Comparison of ENCODE assay signal across 10 cellular contexts in the genomic region with DNA sequence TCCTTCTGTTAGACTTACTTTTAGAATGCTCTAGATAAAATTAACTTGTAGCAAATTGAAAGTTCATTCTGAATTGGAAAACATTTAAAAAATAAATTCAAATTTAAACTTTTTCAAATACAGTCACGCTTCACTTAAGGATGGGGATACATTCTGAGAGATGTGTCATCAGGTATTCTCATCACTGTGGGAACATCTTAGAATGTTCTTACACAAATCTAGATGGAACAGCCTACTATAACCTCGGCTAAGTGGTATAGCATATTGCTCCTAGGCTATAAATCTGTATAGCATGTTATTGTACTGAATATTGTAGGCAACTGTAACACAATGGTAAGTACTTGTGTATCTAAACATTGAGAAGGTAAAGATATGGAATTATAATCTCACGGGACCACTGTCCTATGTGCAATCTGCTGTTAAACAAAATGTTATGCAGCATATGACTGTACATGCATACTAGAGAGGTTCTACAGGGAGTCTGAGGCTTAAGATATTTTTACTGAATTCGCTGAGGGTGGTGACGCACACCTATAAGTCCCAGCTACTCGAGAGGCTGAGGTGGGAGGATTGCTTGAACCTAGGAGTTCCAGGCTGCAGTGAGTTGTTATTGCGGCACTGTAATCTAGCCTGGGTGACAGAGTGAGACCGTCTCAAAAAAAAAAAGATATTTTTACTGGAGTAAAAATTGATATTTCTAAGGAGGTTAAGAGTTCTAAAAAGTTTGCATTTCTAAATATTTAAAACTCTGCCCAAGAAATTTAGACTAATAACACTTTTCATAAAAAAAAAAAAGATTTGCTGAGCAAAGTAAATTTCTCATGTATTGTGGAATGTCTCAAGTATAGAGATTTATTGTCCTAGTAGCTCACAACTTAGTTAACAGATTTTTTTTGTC.
DNase-seq lines count a peak whose midpoint lies in the region; ATAC-seq, FAIRE-seq and TF ChIP-seq lines count a peak whose summit lies in the region.
"Had no signal": no experiment of that assay in that cellular context is flagged by ENCODE, and none has a peak within 500 bp of the region (broad histone marks: within the 10 kb centered on the region; RNA-seq: fewer than 3 reads in every experiment).

No MANE protein-coding gene starts in this region.

- DNase-seq in A549 (ENCODE audit: low read depth in 1 of 2, low spot score in 1 of 2) = no peak
- no peak for DNase-seq in dorsolateral prefrontal cortex
- no peak for DNase-seq in osteocyte (ENCODE audit: extremely low spot score, unreplicated experiment)
- DNase-seq in middle frontal gyrus (ENCODE audit: extremely low spot score, low spot score) = no peak
- no peak for DNase-seq in NOMO-1 treated with DMSO at 0.1 percent for 48 hours (lab: John Stamatoyannopoulos, UW; ENCODE audit: unreplicated experiment)
- DNase-seq in G401 (ENCODE audit: low spot score) = no peak
- DNase-seq: stimulated activated CD4-positive, alpha-beta T cell treated with anti-CD3 and anti-CD28 coated beads, Interleukin-4, amount 100 ng/mL, for 24 hours had no signal

- intact Hi-C loops in dorsolateral prefrontal cortex (cut with DNase I) = loop anchor here in 1 of 2 donors (5.0 kb wide), 1 partner anchor 87 kb away; a partner anchor contains a TSS

- H3K79me2 ChIP-seq in OCI-LY1 (ENCODE audit: insufficient read depth, low read length) = no peaks in the 10 kb centered on the region

- H3K4me3 ChIP-seq in A549 (no peak overlapping the region), OCI-LY1 (ENCODE audit: low read depth, low read length, poor library complexity, severe bottlenecking) (no peak overlapping the region), dorsolateral prefrontal cortex (peak overlapping the region in 8 of 59 donors; percentile 28 to 56 (median 42))

- H3K4me3 Mint-ChIP-seq in osteocyte (ENCODE audit: unreplicated experiment) = peak overlapping the region; percentile 46

- H3K9ac ChIP-seq in OCI-LY1 (ENCODE audit: low read length) = no peak overlapping the region

- no peak for FAIRE-seq in A549 (lab: Jason Lieb, UNC)
- FAIRE-seq: D721Med had no signal

- TF ChIP-seq CTCF in A549 (IDR thresholded peaks at IDR 0.05) (no peak), OCI-LY1 (IDR thresholded peaks at IDR 0.05; ENCODE audit: low read length) (no peak), dorsolateral prefrontal cortex (IDR thresholded peaks at IDR 0.05 in 54 of 56, conservative IDR thresholded peaks at IDR 0.05 in 2 of 56; ENCODE audit: low read depth in 1 of 56, partially characterized antibody in 56 of 56) (no peak), osteocyte (IDR thresholded peaks at IDR 0.05) (no peak)

- H3K9me3 ChIP-seq in A549 = no peaks in the 10 kb centered on the region
- H3K9me3 ChIP-seq in OCI-LY1 (ENCODE audit: low read length) = no peaks in the 10 kb centered on the region

- H3K27me3 Mint-ChIP-seq in osteocyte (ENCODE audit: unreplicated experiment) = no peaks in the 10 kb centered on the region

- TF ChIP-seq RAD21 in A549 (conservative IDR thresholded peaks at IDR 0.05 in 1 of 2, IDR thresholded peaks at IDR 0.05 in 1 of 2) = no peak

- no peaks in the 10 kb centered on the region for H3K9me2 ChIP-seq in OCI-LY1 (ENCODE audit: low read depth, low read length)

- no peaks in the 10 kb centered on the region for H3K9me3 Mint-ChIP-seq in osteocyte (ENCODE audit: unreplicated experiment)

- no peaks in the 10 kb centered on the region for H4K20me1 ChIP-seq in OCI-LY1 (ENCODE audit: insufficient read depth, low read length)

- CTCF ChIA-PET in A549 (lab: Yijun Ruan, JAX) = interaction anchor here (0.9 to 1.7 kb wide), 5 partner anchors 16 to 138 kb away, joined by 3 to 6 read pairs (median 4); no protein-coding TSS in a partner anchor

- ATAC-seq in A549 = no peak
- ATAC-seq in GM19452 (IDR thresholded peaks at IDR 0.05; ENCODE audit: unreplicated experiment) = no peak

- H3K4me1 ChIP-seq in A549 (peaks cover 51% of the 10 kb centered on the region), OCI-LY1 (ENCODE audit: insufficient read depth, low read length, severe bottlenecking) (peaks cover 30% of the 10 kb centered on the region)

- H3K27ac ChIP-seq in A549 = peak overlapping the region; percentile 36 to 77; a peak in 2 of 6 replicates
- H3K27ac ChIP-seq in OCI-LY1 (ENCODE audit: low read depth, low read length, poor library complexity, severe bottlenecking) = peak overlapping the region; percentile 86
- peak overlapping the region; percentile 71 to 100 (median 98) for H3K27ac ChIP-seq in dorsolateral prefrontal cortex

- H3K4me2 ChIP-seq in A549 (peak overlapping the region; percentile 90; the same call in 2 of the 3 replicates), OCI-LY1 (ENCODE audit: low read length) (no peak overlapping the region)

- H3K27me3 ChIP-seq in OCI-LY1 (ENCODE audit: insufficient read depth, low read length) (no peaks in the 10 kb centered on the region), dorsolateral prefrontal cortex (no peaks in the 10 kb centered on the region)

- H3K36me3 Mint-ChIP-seq in osteocyte (ENCODE audit: unreplicated experiment) = peaks cover 17% of the 10 kb centered on the region

- in situ Hi-C loops in G401 (cut with HindIII; ENCODE audit: low sequenced_read_pairs) = no loop called here

- TF ChIP-seq EP300 in A549 (IDR thresholded peaks at IDR 0.05) = no peak

- H3K4me1 Mint-ChIP-seq in osteocyte (ENCODE audit: unreplicated experiment) = peaks cover 76% of the 10 kb centered on the region

- H3K36me3 ChIP-seq in OCI-LY1 (ENCODE audit: insufficient read depth, low read length) = peaks cover 50% of the 10 kb centered on the region

- WGBS in A549 (ENCODE audit: missing lambda C conversion rate) = 82% methylated on average over 8 of the region's 8 CpGs

- no peak overlapping the region for H2AFZ ChIP-seq in OCI-LY1 (ENCODE audit: low read length)

- POLR2A ChIA-PET in A549 (lab: Yijun Ruan, JAX) = no interaction called here

- TF ChIP-seq POLR2A in A549 (IDR thresholded peaks at IDR 0.05; ENCODE audit: low read length) = no peak

- H3K27ac Mint-ChIP-seq in osteocyte (ENCODE audit: unreplicated experiment) = peak overlapping the region; percentile 92

- no peaks in the 10 kb centered on the region for H3F3A ChIP-seq in OCI-LY1 (ENCODE audit: insufficient read depth, low read length)

TF ChIP-seq in A549, 52 proteins besides CTCF, POLR2A, EP300 and RAD21:
- no peak for TF ChIP-seq ESRRA (IDR thresholded peaks at IDR 0.05; ENCODE audit: borderline replicate concordance, low read length)
- TF ChIP-seq NPAS2 (CRISPR knock-in tag; IDR thresholded peaks at IDR 0.05; ENCODE audit: borderline replicate concordance) = no peak
- no peak for TF ChIP-seq CHD2 (IDR thresholded peaks at IDR 0.05; ENCODE audit: low read length, partially characterized antibody)
TF ChIP-seq in A549: peak in this region for 0.
